ENCODE assay signal across 8 cellular contexts in the genomic region with DNA sequence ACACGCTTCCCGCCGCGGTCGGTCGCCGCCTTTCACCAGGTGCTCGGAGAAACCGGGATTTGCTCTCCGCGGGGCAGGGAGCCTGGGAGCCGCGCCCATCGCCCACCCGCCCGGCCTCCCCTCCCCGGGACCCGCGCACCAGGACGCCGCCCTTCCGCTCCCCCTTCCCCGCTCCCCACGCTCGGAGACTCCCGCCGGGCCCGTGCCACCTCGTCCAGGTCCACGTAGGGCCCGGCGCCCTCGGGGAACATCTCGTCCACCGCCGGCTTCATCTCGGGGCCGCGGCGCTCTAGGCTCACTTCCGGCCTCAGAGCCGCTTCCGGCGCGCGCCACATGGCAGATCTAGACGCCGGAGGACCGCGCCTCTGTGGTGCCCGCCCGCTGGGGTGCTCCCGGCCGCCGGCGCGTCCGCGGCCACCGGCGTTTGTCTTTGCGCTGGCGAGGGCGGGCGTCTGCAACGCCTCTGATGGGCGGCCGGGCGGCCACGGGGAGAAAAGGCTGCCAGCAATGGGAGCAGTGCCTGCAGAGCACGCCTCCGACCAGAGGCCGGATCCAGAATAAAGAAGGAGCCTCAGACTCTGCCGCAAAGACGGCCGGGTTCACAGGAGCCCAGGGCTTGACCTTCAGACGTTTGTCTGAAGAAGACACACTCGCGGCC. TPM values are rescaled to one million over a fixed set of nuclear protein-coding genes. Genes with fewer than 3 reads are reported as not detected.
DNase-seq lines count a peak whose midpoint lies in the region; ATAC-seq and TF ChIP-seq lines count a peak whose summit lies in the region.

Gene COPS9 (minus strand): TSS at position 293 of the 658 bp plus-strand sequence. CDS start 21 bp downstream, at position 272.

- POLR2A ChIA-PET in naive thymus-derived CD8-positive, alpha-beta T cell (lab: Charles Lee): no interaction called here

- H3K4me1 Mint-ChIP-seq in naive thymus-derived CD8-positive, alpha-beta T cell: peaks cover 24 to 32% (median 31%) of the 10 kb centered on the region in 4 donors
- H3K4me1 Mint-ChIP-seq in stimulated activated memory B cell treated with anti-CD40 and anti-IgM and Interleukin-4, amounts not matched to agents 10 μg/mL and 1 μg/mL and 100 μg/mL, for 72 hours: peaks cover 36% of the 10 kb centered on the region

- peaks cover 9% of the 10 kb centered on the region for H3K36me3 ChIP-seq in fibroblast of lung (ENCODE audit: control insufficient read depth, insufficient read depth, low read length)

- H3K4me3 ChIP-seq in fibroblast of lung (replicated peaks in 1 of 4; ENCODE audit: control extremely low read depth in 1 of 4, insufficient read depth in 1 of 4, low read depth in 3 of 4, low read length in 4 of 4): peak within 1 kb of the TSS; percentile 66 to 97 (median 82)

- no peaks in the 10 kb centered on the region for H3K27me3 Mint-ChIP-seq in naive thymus-derived CD8-positive, alpha-beta T cell
- no peaks in the 10 kb centered on the region for H3K27me3 Mint-ChIP-seq in stimulated activated memory B cell treated with anti-CD40 and anti-IgM and Interleukin-4, amounts not matched to agents 10 μg/mL and 1 μg/mL and 100 μg/mL, for 72 hours

- H3K4me1 ChIP-seq in fibroblast of lung (ENCODE audit: control insufficient read depth, extremely low read depth, insufficient read depth, low read length): no peaks in the 10 kb centered on the region

- H4K20me1 ChIP-seq in fibroblast of lung (ENCODE audit: control insufficient read depth, extremely low read depth, insufficient read depth, low read length): no peaks in the 10 kb centered on the region

- H3K27ac ChIP-seq in fibroblast of lung (ENCODE audit: insufficient read depth, low read length): peak within 1 kb of the TSS; percentile 60

- DNase-seq in DMS53 treated with DMSO at 0.1 percent for 48 hours (lab: John Stamatoyannopoulos, UW; ENCODE audit: unreplicated experiment): peak; percentile 80
- peak; percentile 61 for DNase-seq in KG1 (lab: John Stamatoyannopoulos, UW)
- DNase-seq in RPMI7951 (ENCODE audit: low read depth): peak; percentile 90
- peak; percentile 75 to 76 for DNase-seq in activated T-helper 1 cell treated with anti-CD3 and anti-CD28 coated beads, Interleukin-2, amount 50 U/mL, for 16 hours (ENCODE audit: low read depth in 1 of 2, low spot score in 1 of 2)
- peak; percentile 88 to 90 for DNase-seq in fibroblast of lung (ENCODE audit: low read depth in 2 of 2)
- DNase-seq in naive thymus-derived CD8-positive, alpha-beta T cell: peak; percentile 73 to 89 (median 85)

- peaks cover 0 to 32% (median 3%) of the 10 kb centered on the region in 3 donors for H3K36me3 Mint-ChIP-seq in naive thymus-derived CD8-positive, alpha-beta T cell
- H3K36me3 Mint-ChIP-seq in stimulated activated memory B cell treated with anti-CD40 and anti-IgM and Interleukin-4, amounts not matched to agents 10 μg/mL and 1 μg/mL and 100 μg/mL, for 72 hours: peaks cover 22% of the 10 kb centered on the region

- no peaks in the 10 kb centered on the region for H3K9me3 ChIP-seq in fibroblast of lung (ENCODE audit: control insufficient read depth, insufficient read depth, low read depth, low read length)

- peak; percentile 94 for ATAC-seq in GM21723 (IDR thresholded peaks at IDR 0.05; ENCODE audit: unreplicated experiment)
- peak; percentile 96 to 97 for ATAC-seq in naive thymus-derived CD8-positive, alpha-beta T cell
- peak; percentile 97 for ATAC-seq in stimulated activated memory B cell treated with anti-CD40 and anti-IgM and Interleukin-4, amounts not matched to agents 10 μg/mL and 1 μg/mL and 100 μg/mL, for 72 hours

- H2AFZ ChIP-seq in fibroblast of lung (ENCODE audit: low read length): peak within 1 kb of the TSS; percentile 79

- peaks cover 25% of the 10 kb centered on the region for H3K79me2 ChIP-seq in fibroblast of lung (ENCODE audit: control insufficient read depth, insufficient read depth, low read length)

- H3K4me2 ChIP-seq in fibroblast of lung (ENCODE audit: extremely low read depth, insufficient read depth, low read length): peak within 1 kb of the TSS; percentile 95

- peaks cover 0 to 2% (median 0%) of the 10 kb centered on the region in 9 donors for H3K9me3 Mint-ChIP-seq in naive thymus-derived CD8-positive, alpha-beta T cell
- H3K9me3 Mint-ChIP-seq in stimulated activated memory B cell treated with anti-CD40 and anti-IgM and Interleukin-4, amounts not matched to agents 10 μg/mL and 1 μg/mL and 100 μg/mL, for 72 hours: no peaks in the 10 kb centered on the region

- H3K9ac ChIP-seq in fibroblast of lung (ENCODE audit: insufficient read depth, low read length): peak within 1 kb of the TSS; percentile 86

- no peak for TF ChIP-seq CTCF in fibroblast of lung (conservative IDR thresholded peaks at IDR 0.05 in 1 of 2, IDR thresholded peaks at IDR 0.05 in 1 of 2; ENCODE audit: low read depth in 1 of 2, low read length in 2 of 2)

- peaks cover 2% of the 10 kb centered on the region for H3K27me3 ChIP-seq in fibroblast of lung (ENCODE audit: control insufficient read depth, insufficient read depth, low read length)

- H3K4me3 Mint-ChIP-seq in naive thymus-derived CD8-positive, alpha-beta T cell: peak within 1 kb of the TSS; percentile 90 to 96 (median 94)
- peak within 1 kb of the TSS; percentile 93 for H3K4me3 Mint-ChIP-seq in stimulated activated memory B cell treated with anti-CD40 and anti-IgM and Interleukin-4, amounts not matched to agents 10 μg/mL and 1 μg/mL and 100 μg/mL, for 72 hours

- peak within 1 kb of the TSS; percentile 88 to 95 (median 92) for H3K27ac Mint-ChIP-seq in naive thymus-derived CD8-positive, alpha-beta T cell
- peak within 1 kb of the TSS; percentile 92 for H3K27ac Mint-ChIP-seq in stimulated activated memory B cell treated with anti-CD40 and anti-IgM and Interleukin-4, amounts not matched to agents 10 μg/mL and 1 μg/mL and 100 μg/mL, for 72 hours

RNA-seq across cellular contexts. Expression of gene COPS9, which starts in this region (rescaled TPM):
- 400 and 466 TPM in 2 replicates for total RNA-seq in RPMI7951 (2014; rRNA removed; shearing (Covaris generic))
- total RNA-seq in fibroblast of lung: 104 and 135 TPM in 2 replicates
- polyA plus RNA-seq in fibroblast of lung: 176 and 191 TPM in 2 replicates
- 338 and 433 TPM in 2 replicates for polyA plus RNA-seq in fibroblast of lung (2012)
- polyA minus RNA-seq in fibroblast of lung (ENCODE audit: low replicate concordance): 8.1 and 21.4 TPM in 2 replicates
- total RNA-seq in naive thymus-derived CD8-positive, alpha-beta T cell: 10 to 100 TPM; 76.7 to 84.4 TPM
- polyA plus RNA-seq in naive thymus-derived CD8-positive, alpha-beta T cell: 100 to 1,000 TPM; 318 to 389 (median 347) TPM

Comparison
In these comparisons a context has a peak if more than half of its experiments do, and no peak if none do; other contexts are left out.
1. Peak in every context shown above with its lines: DNase-seq, ATAC-seq, H3K4me3 ChIP-seq and H3K27ac ChIP-seq.